Comparison of ENCODE assay signal across 21 cellular contexts in genomic region chr9:27675354-27675753, GRCh38.
"Had no signal": no experiment of that assay in that cellular context is flagged by ENCODE, and none has a peak within 500 bp of the region (broad histone marks: within the 10 kb centered on the region; RNA-seq: fewer than 3 reads in every experiment).

No MANE protein-coding gene starts in this region.

- H3K27me3 ChIP-seq: dorsolateral prefrontal cortex, esophagus muscularis mucosa, gastrocnemius medialis, ovary had no signal

- H3K4me1 ChIP-seq: esophagus muscularis mucosa, gastrocnemius medialis had no signal

- FAIRE-seq: endometrium, islet of Langerhans, small intestine had no signal

- H3K4me3 Mint-ChIP-seq: central memory CD8-positive, alpha-beta T cell; mesothelial cell of epicardium; natural killer cell had no signal

- H3K36me3 ChIP-seq: esophagus muscularis mucosa, gastrocnemius medialis, ovary had no signal

- ATAC-seq: gastrocnemius medialis, left lobe of liver, natural killer cell, right cardiac atrium had no signal

- H3K27ac Mint-ChIP-seq: mesothelial cell of epicardium, natural killer cell, progenitor cell of endocrine pancreas had no signal

- H3K4me3 ChIP-seq: dorsolateral prefrontal cortex, esophagus muscularis mucosa, gastrocnemius medialis, ovary had no signal

- H3K9me3 Mint-ChIP-seq: central memory CD8-positive, alpha-beta T cell; mesothelial cell of epicardium had no signal

- H3K36me3 Mint-ChIP-seq: mesothelial cell of epicardium, natural killer cell had no signal

- DNase-seq: cortex of kidney; dorsolateral prefrontal cortex; effector memory CD4-positive, alpha-beta T cell; gastrocnemius medialis; mammary epithelial cell; natural killer cell; nucleus accumbens; ovary; right cardiac atrium; small intestine; stimulated activated CD4-positive, alpha-beta T cell treated with anti-CD3 and anti-CD28 coated beads, Interleukin-2, amount 100 ng/mL, for 48 hours; stimulated activated naive CD4-positive, alpha-beta T cell treated with Interleukin-2 at 50 U/mL for 16 hours; trophoblast cell had no signal

- H3K27ac ChIP-seq: dorsolateral prefrontal cortex, epithelial cell of prostate, esophagus muscularis mucosa, gastrocnemius medialis, ovary had no signal

- H3K4me1 Mint-ChIP-seq: central memory CD8-positive, alpha-beta T cell had no signal

- H3K9me3 ChIP-seq: esophagus muscularis mucosa, gastrocnemius medialis, ovary had no signal
